In the genomic region with DNA sequence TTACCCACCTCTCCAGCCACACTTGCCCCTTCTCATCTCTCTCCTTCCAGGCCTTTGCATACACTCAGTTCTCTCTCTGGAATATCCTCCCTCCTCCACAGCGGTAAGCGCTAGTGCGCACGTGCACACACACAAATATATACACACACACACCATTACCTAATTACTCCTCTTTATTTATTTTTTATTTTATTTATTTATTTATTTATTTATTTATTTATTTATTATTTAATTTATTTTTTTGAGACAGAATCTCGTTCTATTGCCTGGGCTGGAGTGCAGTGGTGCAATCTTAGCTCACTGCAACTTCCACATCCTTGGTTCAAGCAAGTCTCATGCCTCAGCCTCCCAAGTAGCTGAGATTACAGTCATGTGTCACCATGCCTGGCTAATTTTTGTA, we compare ENCODE assay signal across 7 cellular contexts. TPM values are rescaled to one million over a fixed set of nuclear protein-coding genes. Genes with fewer than 3 reads are reported as not detected.
"Had no signal": no experiment of that assay in that cellular context is flagged by ENCODE, and none has a peak within 500 bp of the region (broad histone marks: within the 10 kb centered on the region; RNA-seq: fewer than 3 reads in every experiment).

No MANE protein-coding gene starts in this region.

- H3K27ac ChIP-seq: HL-60 had no signal

- H3K36me3 Mint-ChIP-seq: IgD-negative memory B cell had no signal

- H3K4me3 Mint-ChIP-seq: IgD-negative memory B cell had no signal

- ATAC-seq: HepG2, K562 had no signal

- DNase-seq: IMR-90, KBM-7, KG1 had no signal

- H3K27ac Mint-ChIP-seq: IgD-negative memory B cell had no signal

- H3K9me3 Mint-ChIP-seq: IgD-negative memory B cell had no signal

- H3K4me3 ChIP-seq: K562 had no signal

RNA-seq across cellular contexts. Expression of a gene that starts 11.7 kb away (rescaled TPM):
- polyA plus RNA-seq: IgD-negative memory B cell had no signal

RNA-seq across cellular contexts. Expression of a gene that starts 34.7 kb away (rescaled TPM):
- polyA plus RNA-seq: IgD-negative memory B cell had no signal
